Comparison of ENCODE assay signal across 1 cellular context in the genomic region with DNA sequence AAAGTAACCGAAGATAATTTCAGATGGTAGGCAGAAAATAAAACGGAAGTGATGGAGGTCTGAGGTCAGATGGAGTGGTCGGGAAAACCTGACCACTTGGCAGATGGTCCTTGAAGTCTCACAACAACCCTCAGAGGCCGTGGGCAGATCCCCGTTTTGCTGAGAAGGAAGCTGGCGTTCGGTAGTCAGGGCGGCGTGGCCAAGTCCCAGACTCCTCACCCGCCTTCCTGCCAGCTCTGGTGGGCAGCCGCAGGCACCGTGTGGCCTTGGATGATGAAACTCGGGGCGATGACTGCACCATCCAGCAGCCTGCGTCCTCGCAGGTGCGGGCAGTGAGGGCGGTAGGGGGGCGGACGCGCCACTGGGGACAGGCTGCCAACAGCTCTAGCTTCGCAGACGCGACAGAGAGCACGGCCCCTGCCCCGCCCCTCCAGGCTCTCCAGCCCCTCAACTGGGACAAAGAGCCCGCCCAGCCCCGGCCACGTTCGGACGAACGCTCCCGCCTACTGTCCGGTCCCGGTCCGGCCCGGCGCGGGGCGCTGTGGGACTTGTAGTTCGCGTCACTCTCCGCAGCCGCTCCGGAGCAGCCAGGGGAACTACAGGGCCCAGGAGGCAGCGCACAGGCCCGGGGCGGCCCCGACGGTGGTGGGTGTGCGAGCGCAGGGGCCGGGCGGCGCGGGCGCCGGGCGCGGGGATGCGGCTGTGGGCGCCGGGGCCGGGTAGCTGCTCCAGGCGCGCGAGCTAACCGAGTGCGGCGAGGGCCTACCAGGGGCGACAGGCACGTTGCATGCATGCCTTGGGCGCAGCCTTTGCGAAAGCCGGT.
TF ChIP-seq lines count a peak whose summit lies in the region.

A gene with protein sequence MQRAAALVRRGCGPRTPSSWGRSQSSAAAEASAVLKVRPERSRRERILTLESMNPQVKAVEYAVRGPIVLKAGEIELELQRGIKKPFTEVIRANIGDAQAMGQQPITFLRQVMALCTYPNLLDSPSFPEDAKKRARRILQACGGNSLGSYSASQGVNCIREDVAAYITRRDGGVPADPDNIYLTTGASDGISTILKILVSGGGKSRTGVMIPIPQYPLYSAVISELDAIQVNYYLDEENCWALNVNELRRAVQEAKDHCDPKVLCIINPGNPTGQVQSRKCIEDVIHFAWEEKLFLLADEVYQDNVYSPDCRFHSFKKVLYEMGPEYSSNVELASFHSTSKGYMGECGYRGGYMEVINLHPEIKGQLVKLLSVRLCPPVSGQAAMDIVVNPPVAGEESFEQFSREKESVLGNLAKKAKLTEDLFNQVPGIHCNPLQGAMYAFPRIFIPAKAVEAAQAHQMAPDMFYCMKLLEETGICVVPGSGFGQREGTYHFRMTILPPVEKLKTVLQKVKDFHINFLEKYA (plus strand): TSS at position 673 of the 823 bp plus-strand sequence. CDS start 354 bp downstream, outside the sequence.

TF ChIP-seq in WTC11, 78 proteins besides CTCF, POLR2A, EP300 and RAD21 (continued from another document):
- TF ChIP-seq, protein P1, sequence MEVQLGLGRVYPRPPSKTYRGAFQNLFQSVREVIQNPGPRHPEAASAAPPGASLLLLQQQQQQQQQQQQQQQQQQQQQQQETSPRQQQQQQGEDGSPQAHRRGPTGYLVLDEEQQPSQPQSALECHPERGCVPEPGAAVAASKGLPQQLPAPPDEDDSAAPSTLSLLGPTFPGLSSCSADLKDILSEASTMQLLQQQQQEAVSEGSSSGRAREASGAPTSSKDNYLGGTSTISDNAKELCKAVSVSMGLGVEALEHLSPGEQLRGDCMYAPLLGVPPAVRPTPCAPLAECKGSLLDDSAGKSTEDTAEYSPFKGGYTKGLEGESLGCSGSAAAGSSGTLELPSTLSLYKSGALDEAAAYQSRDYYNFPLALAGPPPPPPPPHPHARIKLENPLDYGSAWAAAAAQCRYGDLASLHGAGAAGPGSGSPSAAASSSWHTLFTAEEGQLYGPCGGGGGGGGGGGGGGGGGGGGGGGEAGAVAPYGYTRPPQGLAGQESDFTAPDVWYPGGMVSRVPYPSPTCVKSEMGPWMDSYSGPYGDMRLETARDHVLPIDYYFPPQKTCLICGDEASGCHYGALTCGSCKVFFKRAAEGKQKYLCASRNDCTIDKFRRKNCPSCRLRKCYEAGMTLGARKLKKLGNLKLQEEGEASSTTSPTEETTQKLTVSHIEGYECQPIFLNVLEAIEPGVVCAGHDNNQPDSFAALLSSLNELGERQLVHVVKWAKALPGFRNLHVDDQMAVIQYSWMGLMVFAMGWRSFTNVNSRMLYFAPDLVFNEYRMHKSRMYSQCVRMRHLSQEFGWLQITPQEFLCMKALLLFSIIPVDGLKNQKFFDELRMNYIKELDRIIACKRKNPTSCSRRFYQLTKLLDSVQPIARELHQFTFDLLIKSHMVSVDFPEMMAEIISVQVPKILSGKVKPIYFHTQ (CRISPR knock-in tag; IDR thresholded peaks at IDR 0.05): no peak
- TF ChIP-seq, protein P2, sequence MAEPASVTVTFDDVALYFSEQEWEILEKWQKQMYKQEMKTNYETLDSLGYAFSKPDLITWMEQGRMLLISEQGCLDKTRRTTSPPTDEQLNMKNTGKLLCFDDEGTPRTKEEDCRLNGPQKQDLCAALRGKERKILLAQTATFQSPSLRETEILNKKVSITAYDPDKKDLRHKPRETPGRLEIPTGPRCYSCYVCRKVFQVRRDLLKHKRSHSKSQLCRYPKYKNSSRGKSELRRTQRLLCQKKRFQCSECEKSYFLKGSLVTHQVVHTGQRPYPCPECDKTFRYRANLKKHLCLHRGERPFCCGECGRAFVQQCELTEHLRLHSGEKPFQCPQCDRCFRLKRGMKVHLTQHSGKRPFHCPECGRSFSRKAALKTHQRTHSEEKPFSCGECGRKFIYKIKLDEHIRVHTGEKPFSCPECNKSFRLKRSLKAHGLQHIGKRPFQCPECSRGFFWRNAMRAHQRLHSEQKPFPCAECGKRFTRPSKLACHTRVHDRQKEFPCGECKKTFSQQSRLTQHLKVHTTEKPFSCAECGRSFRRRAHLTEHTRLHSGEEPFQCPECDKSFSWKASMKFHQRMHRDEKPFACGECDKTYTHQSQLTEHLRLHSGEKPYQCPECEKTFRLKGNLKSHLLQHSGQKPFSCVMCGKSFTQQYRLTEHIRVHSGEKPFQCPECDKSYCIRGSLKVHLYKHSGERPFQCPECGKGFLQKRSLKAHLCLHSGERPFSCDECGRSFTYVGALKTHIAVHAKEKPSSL (CRISPR knock-in tag; conservative IDR thresholded peaks at IDR 0.05): no peak
- TF ChIP-seq, protein P3, sequence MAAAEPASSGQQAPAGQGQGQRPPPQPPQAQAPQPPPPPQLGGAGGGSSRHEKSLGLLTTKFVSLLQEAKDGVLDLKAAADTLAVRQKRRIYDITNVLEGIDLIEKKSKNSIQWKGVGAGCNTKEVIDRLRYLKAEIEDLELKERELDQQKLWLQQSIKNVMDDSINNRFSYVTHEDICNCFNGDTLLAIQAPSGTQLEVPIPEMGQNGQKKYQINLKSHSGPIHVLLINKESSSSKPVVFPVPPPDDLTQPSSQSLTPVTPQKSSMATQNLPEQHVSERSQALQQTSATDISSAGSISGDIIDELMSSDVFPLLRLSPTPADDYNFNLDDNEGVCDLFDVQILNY (CRISPR knock-in tag; IDR thresholded peaks at IDR 0.05): 0 out of 2 replicates have a peak, but pooled peaks have one; percentile 55
- TF ChIP-seq, protein P4, sequence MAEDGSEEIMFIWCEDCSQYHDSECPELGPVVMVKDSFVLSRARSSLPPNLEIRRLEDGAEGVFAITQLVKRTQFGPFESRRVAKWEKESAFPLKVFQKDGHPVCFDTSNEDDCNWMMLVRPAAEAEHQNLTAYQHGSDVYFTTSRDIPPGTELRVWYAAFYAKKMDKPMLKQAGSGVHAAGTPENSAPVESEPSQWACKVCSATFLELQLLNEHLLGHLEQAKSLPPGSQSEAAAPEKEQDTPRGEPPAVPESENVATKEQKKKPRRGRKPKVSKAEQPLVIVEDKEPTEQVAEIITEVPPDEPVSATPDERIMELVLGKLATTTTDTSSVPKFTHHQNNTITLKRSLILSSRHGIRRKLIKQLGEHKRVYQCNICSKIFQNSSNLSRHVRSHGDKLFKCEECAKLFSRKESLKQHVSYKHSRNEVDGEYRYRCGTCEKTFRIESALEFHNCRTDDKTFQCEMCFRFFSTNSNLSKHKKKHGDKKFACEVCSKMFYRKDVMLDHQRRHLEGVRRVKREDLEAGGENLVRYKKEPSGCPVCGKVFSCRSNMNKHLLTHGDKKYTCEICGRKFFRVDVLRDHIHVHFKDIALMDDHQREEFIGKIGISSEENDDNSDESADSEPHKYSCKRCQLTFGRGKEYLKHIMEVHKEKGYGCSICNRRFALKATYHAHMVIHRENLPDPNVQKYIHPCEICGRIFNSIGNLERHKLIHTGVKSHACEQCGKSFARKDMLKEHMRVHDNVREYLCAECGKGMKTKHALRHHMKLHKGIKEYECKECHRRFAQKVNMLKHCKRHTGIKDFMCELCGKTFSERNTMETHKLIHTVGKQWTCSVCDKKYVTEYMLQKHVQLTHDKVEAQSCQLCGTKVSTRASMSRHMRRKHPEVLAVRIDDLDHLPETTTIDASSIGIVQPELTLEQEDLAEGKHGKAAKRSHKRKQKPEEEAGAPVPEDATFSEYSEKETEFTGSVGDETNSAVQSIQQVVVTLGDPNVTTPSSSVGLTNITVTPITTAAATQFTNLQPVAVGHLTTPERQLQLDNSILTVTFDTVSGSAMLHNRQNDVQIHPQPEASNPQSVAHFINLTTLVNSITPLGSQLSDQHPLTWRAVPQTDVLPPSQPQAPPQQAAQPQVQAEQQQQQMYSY (CRISPR knock-in tag; IDR thresholded peaks at IDR 0.05): no peak
- TF ChIP-seq NFE2L1 (CRISPR knock-in tag; IDR thresholded peaks at IDR 0.05): no peak; the same call in 1 of the 2 replicates
- TF ChIP-seq, protein P5, sequence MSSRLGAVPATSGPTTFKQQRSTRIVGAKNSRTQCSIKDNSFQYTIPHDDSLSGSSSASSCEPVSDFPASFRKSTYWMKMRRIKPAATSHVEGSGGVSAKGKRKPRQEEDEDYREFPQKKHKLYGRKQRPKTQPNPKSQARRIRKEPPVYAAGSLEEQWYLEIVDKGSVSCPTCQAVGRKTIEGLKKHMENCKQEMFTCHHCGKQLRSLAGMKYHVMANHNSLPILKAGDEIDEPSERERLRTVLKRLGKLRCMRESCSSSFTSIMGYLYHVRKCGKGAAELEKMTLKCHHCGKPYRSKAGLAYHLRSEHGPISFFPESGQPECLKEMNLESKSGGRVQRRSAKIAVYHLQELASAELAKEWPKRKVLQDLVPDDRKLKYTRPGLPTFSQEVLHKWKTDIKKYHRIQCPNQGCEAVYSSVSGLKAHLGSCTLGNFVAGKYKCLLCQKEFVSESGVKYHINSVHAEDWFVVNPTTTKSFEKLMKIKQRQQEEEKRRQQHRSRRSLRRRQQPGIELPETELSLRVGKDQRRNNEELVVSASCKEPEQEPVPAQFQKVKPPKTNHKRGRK (CRISPR knock-in tag; IDR thresholded peaks at IDR 0.05; ENCODE audit: borderline replicate concordance): no peak
- no peak for TF ChIP-seq SMAD4 (CRISPR knock-in tag; IDR thresholded peaks at IDR 0.05)
- no peak for TF ChIP-seq RORB (CRISPR knock-in tag; IDR thresholded peaks at IDR 0.05)
- TF ChIP-seq ZNF263 (CRISPR knock-in tag; IDR thresholded peaks at IDR 0.05; ENCODE audit: low read depth): 0 out of 2 replicates have a peak, but pooled peaks have one; percentile 12
- no peak for TF ChIP-seq ZNF396 (CRISPR knock-in tag; IDR thresholded peaks at IDR 0.05; ENCODE audit: borderline replicate concordance)
- TF ChIP-seq GABPB1 (CRISPR knock-in tag; IDR thresholded peaks at IDR 0.05): peak; percentile 100
- TF ChIP-seq, protein P6, sequence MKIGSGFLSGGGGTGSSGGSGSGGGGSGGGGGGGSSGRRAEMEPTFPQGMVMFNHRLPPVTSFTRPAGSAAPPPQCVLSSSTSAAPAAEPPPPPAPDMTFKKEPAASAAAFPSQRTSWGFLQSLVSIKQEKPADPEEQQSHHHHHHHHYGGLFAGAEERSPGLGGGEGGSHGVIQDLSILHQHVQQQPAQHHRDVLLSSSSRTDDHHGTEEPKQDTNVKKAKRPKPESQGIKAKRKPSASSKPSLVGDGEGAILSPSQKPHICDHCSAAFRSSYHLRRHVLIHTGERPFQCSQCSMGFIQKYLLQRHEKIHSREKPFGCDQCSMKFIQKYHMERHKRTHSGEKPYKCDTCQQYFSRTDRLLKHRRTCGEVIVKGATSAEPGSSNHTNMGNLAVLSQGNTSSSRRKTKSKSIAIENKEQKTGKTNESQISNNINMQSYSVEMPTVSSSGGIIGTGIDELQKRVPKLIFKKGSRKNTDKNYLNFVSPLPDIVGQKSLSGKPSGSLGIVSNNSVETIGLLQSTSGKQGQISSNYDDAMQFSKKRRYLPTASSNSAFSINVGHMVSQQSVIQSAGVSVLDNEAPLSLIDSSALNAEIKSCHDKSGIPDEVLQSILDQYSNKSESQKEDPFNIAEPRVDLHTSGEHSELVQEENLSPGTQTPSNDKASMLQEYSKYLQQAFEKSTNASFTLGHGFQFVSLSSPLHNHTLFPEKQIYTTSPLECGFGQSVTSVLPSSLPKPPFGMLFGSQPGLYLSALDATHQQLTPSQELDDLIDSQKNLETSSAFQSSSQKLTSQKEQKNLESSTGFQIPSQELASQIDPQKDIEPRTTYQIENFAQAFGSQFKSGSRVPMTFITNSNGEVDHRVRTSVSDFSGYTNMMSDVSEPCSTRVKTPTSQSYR (CRISPR knock-in tag; IDR thresholded peaks at IDR 0.05): no peak
- TF ChIP-seq, protein P7, sequence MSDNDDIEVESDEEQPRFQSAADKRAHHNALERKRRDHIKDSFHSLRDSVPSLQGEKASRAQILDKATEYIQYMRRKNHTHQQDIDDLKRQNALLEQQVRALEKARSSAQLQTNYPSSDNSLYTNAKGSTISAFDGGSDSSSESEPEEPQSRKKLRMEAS (CRISPR knock-in tag; IDR thresholded peaks at IDR 0.05): peak; percentile 98
TF ChIP-seq in WTC11: peak in this region for 13.
